8 cellular contexts compared by ENCODE assay signal in genomic region chr16:75494696-75495601, GRCh38. TPM values are rescaled to one million over a fixed set of nuclear protein-coding genes. Genes with fewer than 3 reads are reported as not detected.
DNase-seq lines count a peak whose midpoint lies in the region; ATAC-seq, FAIRE-seq and TF ChIP-seq lines count a peak whose summit lies in the region.

TSS of gene CHST6 (minus strand) at chr16:75495441. CDS start at chr16:75479828, 15,613 bp downstream.

- H2BK12ac ChIP-seq in H1 (ENCODE audit: low read depth, low read length) = peak within 1 kb of the TSS; percentile 84

- no peak; a peak in 1 of 4 replicates for TF ChIP-seq RAD21 in H1 (IDR thresholded peaks at IDR 0.05 in 1 of 2, conservative IDR thresholded peaks at IDR 0.05 in 1 of 2; ENCODE audit: low read depth in 2 of 2, low read length in 2 of 2)

- H3K14ac ChIP-seq in H1 (ENCODE audit: insufficient read length) = no peak within 1 kb of the TSS

- H2BK5ac ChIP-seq in H1 (ENCODE audit: low read depth, low read length) = no peak within 1 kb of the TSS

- H4K20me1 ChIP-seq in H1 (replicated peaks in 1 of 2; ENCODE audit: control insufficient read depth in 1 of 2, insufficient read depth in 2 of 2, low read length in 2 of 2) = peaks cover 0 to 5% of the 10 kb centered on the region in 2 experiments

- peak within 1 kb of the TSS; percentile 72 to 84 for H3K4me2 ChIP-seq in H1 (ENCODE audit: insufficient read depth in 1 of 2, low read depth in 2 of 2, low read length in 2 of 2)

- TF ChIP-seq CTCF in H1 (IDR thresholded peaks at IDR 0.05; ENCODE audit: control extremely low read depth in 1 of 3, insufficient read depth in 1 of 3, low read depth in 1 of 3, low read length in 3 of 3) = no peak
- no peak for TF ChIP-seq CTCF in type B pancreatic cell (conservative IDR thresholded peaks at IDR 0.05)

- H3K27me3 ChIP-seq in H1 (replicated peaks in 1 of 4; ENCODE audit: control insufficient read depth in 3 of 4, extremely low read depth in 1 of 4, insufficient read depth in 3 of 4, low read length in 3 of 4) = 0 out of 7 replicates have a peak, but pooled peaks cover 0 to 2% (median 0%) of the 10 kb centered on the region in 4 experiments

- no peak within 1 kb of the TSS for H2BK15ac ChIP-seq in H1 (ENCODE audit: low read length)

- peak within 1 kb of the TSS; percentile 25; the same call in 1 of the 2 replicates for H3K27ac ChIP-seq in H1 (ENCODE audit: low read depth, low read length)

- peaks cover 15% of the 10 kb centered on the region for H3K27me3 Mint-ChIP-seq in type B pancreatic cell

- H4K91ac ChIP-seq in H1 (replicated peaks; ENCODE audit: insufficient read length, low read length) = peak within 1 kb of the TSS; percentile 56

- no peaks in the 10 kb centered on the region for H3K9me3 Mint-ChIP-seq in type B pancreatic cell

- peak within 1 kb of the TSS; percentile 26 for H3K56ac ChIP-seq in H1 (replicated peaks; ENCODE audit: insufficient read length, low read depth, low read length)

- H3K36me3 ChIP-seq in H1 (ENCODE audit: control insufficient read depth in 2 of 4, insufficient read depth in 4 of 4, low read length in 3 of 4) = no peaks in the 10 kb centered on the region

- peak within 1 kb of the TSS; percentile 88 for H3K18ac ChIP-seq in H1 (ENCODE audit: extremely low read depth, low read length)

- DNase-seq in DMS53 (lab: John Stamatoyannopoulos, UW) (peak; percentile 40), DMS53 treated with DMSO at 0.1 percent for 48 hours (lab: John Stamatoyannopoulos, UW; ENCODE audit: unreplicated experiment) (no peak), HEK293T (ENCODE audit: extremely low spot score) (peak; percentile 57), H1 (ENCODE audit: low read depth in 1 of 2, low spot score in 2 of 2) (peak in 1 of 2 experiments; percentile 91), midbrain (lab: John Stamatoyannopoulos, UW) (peak; percentile 78), type B pancreatic cell (ENCODE audit: extremely low spot score, unreplicated experiment) (no peak), NCI-H2171 (lab: John Stamatoyannopoulos, UW) (no peak)

- H3K23me2 ChIP-seq in H1 (ENCODE audit: low read depth, low read length) = peaks cover 6% of the 10 kb centered on the region; the same call in 1 of the 2 replicates

- peaks cover 6% of the 10 kb centered on the region for H3K4me1 Mint-ChIP-seq in type B pancreatic cell (ENCODE audit: unreplicated experiment)

- peak; percentile 64 for ATAC-seq in SK-N-SH treated with all-trans-retinoic acid at 6 μM for 48 hours

- peak within 1 kb of the TSS; percentile 91 for H3K4ac ChIP-seq in H1 (replicated peaks; ENCODE audit: insufficient read length, low read depth, low read length)

- H3K36me3 Mint-ChIP-seq in type B pancreatic cell = no peaks in the 10 kb centered on the region

- no peak for FAIRE-seq in H1 (lab: Jason Lieb, UNC)

- no peak within 1 kb of the TSS for H2AK5ac ChIP-seq in H1 (ENCODE audit: low read depth, low read length)

- peak within 1 kb of the TSS; percentile 89 for H3K4me3 Mint-ChIP-seq in type B pancreatic cell

- H3K4me1 ChIP-seq in H1 (replicated peaks in 1 of 4; ENCODE audit: control insufficient read depth in 3 of 4, insufficient read depth in 4 of 4, low read length in 3 of 4) = peaks cover 0 to 6% (median under 1%) of the 10 kb centered on the region in 4 experiments; a peak in 3 of 7 replicates

- TF ChIP-seq EP300 in H1 (IDR thresholded peaks at IDR 0.05; ENCODE audit: borderline replicate concordance in 1 of 2, low read depth in 2 of 2, low read length in 2 of 2) = no peak

- H3K79me2 ChIP-seq in H1 (ENCODE audit: control insufficient read depth in 1 of 2, insufficient read depth in 2 of 2, low read length in 2 of 2) = peaks cover 0 to 3% of the 10 kb centered on the region in 2 experiments; a peak in 1 of 4 replicates

- H2AFZ ChIP-seq in H1 (ENCODE audit: low read length) = peak within 1 kb of the TSS; percentile 55

- H3K4me3 ChIP-seq in H1 (ENCODE audit: extremely low read depth in 1 of 4, insufficient read depth in 2 of 4, low read depth in 3 of 4, low read length in 4 of 4) = peak within 1 kb of the TSS; percentile 66 to 87 (median 78)

- POLR2A ChIA-PET in HEK293T (lab: Yijun Ruan, JAX) (interaction anchor here (0.6 to 1.7 kb wide), 7 partner anchors 9 to 153 kb away, joined by 3 to 11 read pairs (median 4); partner anchors contain the start of genes CFDP1, KARS1 and TERF2IP), H1 (lab: Charles Lee; ENCODE audit: partially characterized antibody) (interaction anchor here (0.6 to 3.8 kb wide), 29 partner anchors 8 to 1219 kb away, joined by 3 to 73 read pairs (median 4); partner anchors contain the start of genes CFDP1, TMEM170A and TMEM231)

- WGBS in H1 (ENCODE audit: extremely low coverage in 1 of 2, insufficient coverage in 1 of 2, insufficient read length in 1 of 2, insufficient replicate concordance in 2 of 2, low coverage in 1 of 2, low lambda C conversion rate in 2 of 2, missing lambda C conversion rate in 1 of 2), 2 experiments = 2% methylated on average over 63 of the region's 66 CpGs; no CpG with 5 or more reads in 1 of the 2 experiments

- H3K9ac ChIP-seq in H1 (replicated peaks in 1 of 4; ENCODE audit: extremely low read depth in 1 of 4, low read depth in 3 of 4, low read length in 3 of 4) = peak within 1 kb of the TSS; percentile 70 to 80 (median 72)

- CTCF ChIA-PET in HEK293T (lab: Yijun Ruan, JAX) = interaction anchor here (4.1 kb wide), 1 partner anchor 22 kb away, joined by 16 read pairs; no protein-coding TSS in a partner anchor
- CTCF ChIA-PET in H1 (lab: Charles Lee; ENCODE audit: partially characterized antibody) = interaction anchor here (0.8 to 5.6 kb wide), 12 partner anchors 9 to 93 kb away, joined by 3 to 56 read pairs (median 4); partner anchors contain the start of gene TMEM170A

- H2BK120ac ChIP-seq in H1 (replicated peaks; ENCODE audit: low read depth, low read length) = no peak within 1 kb of the TSS

- H2BK20ac ChIP-seq in H1 (ENCODE audit: low read length) = no peak within 1 kb of the TSS

- no peaks in the 10 kb centered on the region for H3K9me3 ChIP-seq in H1 (ENCODE audit: insufficient read depth in 2 of 2, low read depth in 1 of 2, low read length in 1 of 2)

- no peak within 1 kb of the TSS for H3K23ac ChIP-seq in H1 (ENCODE audit: insufficient read length)

- H4K5ac ChIP-seq in H1 (ENCODE audit: insufficient read length, low read depth, low read length) = peak within 1 kb of the TSS; percentile 35

- peak within 1 kb of the TSS; percentile 90 for H4K8ac ChIP-seq in H1 (ENCODE audit: extremely low read depth, insufficient read depth, low read length)

- peaks cover 3% of the 10 kb centered on the region; the same call in 1 of the 2 replicates for H3K79me1 ChIP-seq in H1 (ENCODE audit: low read depth, low read length)

- H3K27ac Mint-ChIP-seq in type B pancreatic cell = peak within 1 kb of the TSS; percentile 51

- peak; percentile 87 to 91 for TF ChIP-seq POLR2A in H1 (IDR thresholded peaks at IDR 0.05; ENCODE audit: control extremely low read depth in 1 of 2, low read depth in 2 of 2, low read length in 2 of 2)

TF ChIP-seq in HEK293T, 16 proteins besides CTCF, POLR2A, EP300 and RAD21:
- TF ChIP-seq FOXA1 (IDR thresholded peaks at IDR 0.05) (no peak), BHLHE40 (IDR thresholded peaks at IDR 0.05; ENCODE audit: borderline replicate concordance) (no peak), ARNT (IDR thresholded peaks at IDR 0.05) (no peak), SUZ12 (IDR thresholded peaks at IDR 0.05) (no peak)

TF ChIP-seq in SK-N-SH treated with all-trans-retinoic acid at 6 μM for 48 hours, 23 proteins besides CTCF, POLR2A, EP300 and RAD21 (continues in another document):
- TF ChIP-seq TCF4 (CRISPR knock-in tag; IDR thresholded peaks at IDR 0.05; ENCODE audit: borderline replicate concordance) (no peak), ZFP30 (CRISPR knock-in tag; IDR thresholded peaks at IDR 0.05) (no peak), BACH2 (CRISPR knock-in tag; IDR thresholded peaks at IDR 0.05; ENCODE audit: borderline replicate concordance) (no peak), ZC3H10 (CRISPR knock-in tag; IDR thresholded peaks at IDR 0.05) (no peak), ARNTL (CRISPR knock-in tag; IDR thresholded peaks at IDR 0.05; ENCODE audit: borderline replicate concordance, low read depth) (no peak)

TF ChIP-seq in H1, 55 proteins besides CTCF, POLR2A, EP300 and RAD21 (continues in another document):
- peak; percentile 84 for TF ChIP-seq PHF8 (conservative IDR thresholded peaks at IDR 0.05; ENCODE audit: low read depth, low read length)
- peak; percentile 67; the same call in 1 of the 2 replicates for TF ChIP-seq TBP (IDR thresholded peaks at IDR 0.05; ENCODE audit: low read depth, low read length)
- peak; percentile 80 for TF ChIP-seq RBBP5 (IDR thresholded peaks at IDR 0.05; ENCODE audit: borderline replicate concordance, low read depth, low read length)
- no peak; the same call in 1 of the 2 replicates for TF ChIP-seq KDM1A (IDR thresholded peaks at IDR 0.05; ENCODE audit: borderline replicate concordance, low read length)
- 0 out of 2 replicates have a peak, but pooled peaks have one; percentile 14 for TF ChIP-seq CREB1 (IDR thresholded peaks at IDR 0.05)
- peak; percentile 75 for TF ChIP-seq KDM4A (IDR thresholded peaks at IDR 0.05; ENCODE audit: low read depth, low read length, severe bottlenecking)
- TF ChIP-seq HDAC2 (IDR thresholded peaks at IDR 0.05; ENCODE audit: borderline replicate concordance in 1 of 2, low read depth in 2 of 2, low read length in 2 of 2) = peak in 1 of 2 experiments; percentile 80; a peak in 1 of 4 replicates
- no peak for TF ChIP-seq TEAD4 (IDR thresholded peaks at IDR 0.05; ENCODE audit: low read depth, low read length)
- TF ChIP-seq TAF1 (IDR thresholded peaks at IDR 0.05; ENCODE audit: low read depth, low read length) = peak; percentile 83; the same call in 1 of the 2 replicates
- TF ChIP-seq SUZ12 (IDR thresholded peaks at IDR 0.05; ENCODE audit: low read length) = peak; percentile 42; the same call in 1 of the 2 replicates
- TF ChIP-seq E2F6 (IDR thresholded peaks at IDR 0.05) = peak; percentile 67

RNA-seq across cellular contexts. Expression of gene CHST6, which starts in this region (rescaled TPM):
- 25.4 and 26.4 TPM in 2 replicates for total RNA-seq in H1 (2021; fragmentation: NEBNext Ultra II Directional; extraction: Animal tissue kit (Norgen Biotek cat#: 25700))
- polyA plus RNA-seq in H1 (2011; rRNA removed) = 18.2 and 26.5 TPM in 2 replicates
- polyA plus RNA-seq in H1 (2011; cell fraction: cytosol; rRNA removed) = 15.2 TPM
- polyA plus RNA-seq in H1 (2011; cell fraction: nucleus; rRNA removed) = 27.0 TPM
- polyA plus RNA-seq in H1 (2012, experiment 1 of 2) = 11.5 to 16.3 TPM (median 14.7 TPM) in 4 replicates
- polyA plus RNA-seq in H1 (2012, experiment 2 of 2) = 14.3 TPM
- 14.9 TPM for polyA plus RNA-seq in H1 (2013, experiment 1 of 2)
- 15.6 TPM for polyA plus RNA-seq in H1 (2013, experiment 2 of 2)
- 20.6 and 25.1 TPM in 2 replicates for polyA minus RNA-seq in H1 (2011; rRNA and poly(A)+ RNA removed)
- polyA minus RNA-seq in H1 (2011; cell fraction: cytosol; rRNA and poly(A)+ RNA removed) = 20.6 TPM
- polyA minus RNA-seq in H1 (2011; cell fraction: nucleus; rRNA and poly(A)+ RNA removed) = 18.2 TPM
- 1.8 and 6.0 TPM in 2 replicates for total RNA-seq in type B pancreatic cell (ENCODE audit: low replicate concordance)

Comparison
In these comparisons a context has a peak if more than half of its experiments do, and no peak if none do; other contexts are left out.
1. DNase-seq: peak in DMS53 (single experiment), HEK293T (single experiment) and midbrain (single experiment); none in DMS53 treated with DMSO at 0.1 percent for 48 hours (single experiment), type B pancreatic cell (single experiment) and NCI-H2171 (single experiment).